In the genomic region with DNA sequence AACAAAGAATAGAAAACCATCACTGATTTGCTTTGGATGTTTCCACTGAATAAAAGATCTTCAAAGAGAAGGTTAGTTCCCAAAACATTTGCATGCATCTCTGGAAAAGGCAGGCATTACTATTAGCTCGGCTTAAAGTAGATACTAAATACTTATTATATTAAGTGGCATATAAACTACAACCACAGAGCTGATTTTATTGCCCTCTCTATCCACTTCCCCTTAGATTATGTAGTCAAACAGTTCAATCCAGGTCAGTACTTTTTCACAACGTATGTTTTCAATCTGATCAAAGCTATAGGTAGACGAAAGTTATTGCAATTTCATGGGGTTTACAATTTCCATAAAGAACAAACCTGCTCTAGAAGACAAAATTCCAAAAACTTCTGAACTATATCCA, we compare ENCODE assay signal across 8 cellular contexts. TPM values are rescaled to one million over a fixed set of nuclear protein-coding genes. Genes with fewer than 3 reads are reported as not detected.
A peak's percentile ranks its signal among the peaks of the same experiment; 100 is the strongest.
DNase-seq lines count a peak whose midpoint lies in the region; ATAC-seq lines count a peak whose summit lies in the region.

No MANE protein-coding gene starts in this region.

- peaks cover 39% of the 10 kb centered on the region for H3K4me1 ChIP-seq in CD4-positive, CD25-positive, alpha-beta regulatory T cell (ENCODE audit: control insufficient read depth, insufficient read depth, low read length, poor library complexity, severe bottlenecking)
- H3K4me1 ChIP-seq in naive thymus-derived CD4-positive, alpha-beta T cell (ENCODE audit: control insufficient read depth in 2 of 2, insufficient read depth in 2 of 2, low read length in 2 of 2), result peaks cover 27 to 35% of the 10 kb centered on the region in 2 donors

- peaks cover 19% of the 10 kb centered on the region for H3K36me3 ChIP-seq in CD4-positive, CD25-positive, alpha-beta regulatory T cell (ENCODE audit: control insufficient read depth, insufficient read depth, low read length)
- H3K36me3 ChIP-seq in naive thymus-derived CD4-positive, alpha-beta T cell (ENCODE audit: control insufficient read depth in 2 of 3, insufficient read depth in 3 of 3, low read length in 3 of 3), result peaks cover 0 to 9% (median 0%) of the 10 kb centered on the region in 3 experiments

- POLR2A ChIA-PET in naive thymus-derived CD4-positive, alpha-beta T cell (lab: Charles Lee), result interaction anchor here (0.7 to 1.1 kb wide), 3 partner anchors 20 to 132 kb away, joined by 3 to 5 read pairs (median 5); no protein-coding TSS in a partner anchor

- no peaks in the 10 kb centered on the region for H3K9me3 ChIP-seq in CD4-positive, CD25-positive, alpha-beta regulatory T cell (ENCODE audit: control insufficient read depth in 2 of 2, low read length in 2 of 2)
- H3K9me3 ChIP-seq in naive thymus-derived CD4-positive, alpha-beta T cell (ENCODE audit: control insufficient read depth in 2 of 3, low read length in 3 of 3), result no peaks in the 10 kb centered on the region

- H3K27ac Mint-ChIP-seq in CD4-positive, CD25-positive, alpha-beta regulatory T cell, result peak overlapping the region; percentile 34 to 86 (median 80)
- H3K27ac Mint-ChIP-seq in naive thymus-derived CD4-positive, alpha-beta T cell, result peak overlapping the region; percentile 83 to 96 (median 89)

- peak overlapping the region; percentile 75 to 99 (median 90) for H3K4me3 Mint-ChIP-seq in CD4-positive, CD25-positive, alpha-beta regulatory T cell
- peak overlapping the region; percentile 90 to 99 (median 94) for H3K4me3 Mint-ChIP-seq in naive thymus-derived CD4-positive, alpha-beta T cell

- no peak for ATAC-seq in CD4-positive, CD25-positive, alpha-beta regulatory T cell (ENCODE audit: low read depth in 2 of 2)
- no peak for ATAC-seq in naive thymus-derived CD4-positive, alpha-beta T cell
- no peak for ATAC-seq in HG02678 (IDR thresholded peaks at IDR 0.05; ENCODE audit: unreplicated experiment)

- peak overlapping the region; percentile 84 for H3K4me3 ChIP-seq in CD4-positive, CD25-positive, alpha-beta regulatory T cell (ENCODE audit: low read depth, low read length)
- H3K4me3 ChIP-seq in naive thymus-derived CD4-positive, alpha-beta T cell (ENCODE audit: low read length), result peak overlapping the region; percentile 71

- DNase-seq in CD4-positive, CD25-positive, alpha-beta regulatory T cell, result peak in 1 of 3 donors; percentile 34
- DNase-seq in M059J (ENCODE audit: low read depth) (peak; percentile 29), caudate nucleus (lab: John Stamatoyannopoulos, UW) (no peak), NCI-H1048 (lab: John Stamatoyannopoulos, UW) (no peak), occipital lobe (lab: John Stamatoyannopoulos, UW) (no peak)
- DNase-seq in naive thymus-derived CD4-positive, alpha-beta T cell, result peak in 3 of 9 donors; percentile 7 to 27 (median 17)
- DNase-seq in stimulated activated CD4-positive, alpha-beta T cell treated with anti-CD3 and anti-CD28 coated beads, Interleukin-2, amount 100 ng/mL, for 48 hours, result no peak

- intact Hi-C loops in naive thymus-derived CD4-positive, alpha-beta T cell (cut with micrococcal nuclease), result loop anchor here (1.0 to 10.0 kb wide), 6 partner anchors 8 to 1105 kb away; a partner anchor contains a TSS

- H3K27ac ChIP-seq in CD4-positive, CD25-positive, alpha-beta regulatory T cell (ENCODE audit: insufficient read depth, low read length, poor library complexity, severe bottlenecking), result peak overlapping the region; percentile 51
- peak overlapping the region; percentile 22 for H3K27ac ChIP-seq in caudate nucleus (ENCODE audit: low read depth, low read length)
- H3K27ac ChIP-seq in naive thymus-derived CD4-positive, alpha-beta T cell (ENCODE audit: low read depth, low read length), result peak overlapping the region; percentile 90

- CTCF ChIA-PET in naive thymus-derived CD4-positive, alpha-beta T cell (lab: Charles Lee), result interaction anchor here (0.7 to 3.0 kb wide), 4 partner anchors 20 to 140 kb away, joined by 3 to 73 read pairs (median 4); a partner anchor contains a TSS

- H3K36me3 Mint-ChIP-seq in CD4-positive, CD25-positive, alpha-beta regulatory T cell, result peaks cover 23% of the 10 kb centered on the region
- peaks cover 0 to 24% (median 17%) of the 10 kb centered on the region in 5 donors for H3K36me3 Mint-ChIP-seq in naive thymus-derived CD4-positive, alpha-beta T cell

- H3K9me3 Mint-ChIP-seq in CD4-positive, CD25-positive, alpha-beta regulatory T cell, result peaks cover 0 to 2% (median 0%) of the 10 kb centered on the region in 7 donors
- H3K9me3 Mint-ChIP-seq in naive thymus-derived CD4-positive, alpha-beta T cell, result peaks cover 0 to 2% (median 0%) of the 10 kb centered on the region in 11 donors

- peaks cover 28 to 59% (median 41%) of the 10 kb centered on the region in 4 donors for H3K4me1 Mint-ChIP-seq in CD4-positive, CD25-positive, alpha-beta regulatory T cell
- peaks cover 32 to 59% (median 50%) of the 10 kb centered on the region in 7 donors for H3K4me1 Mint-ChIP-seq in naive thymus-derived CD4-positive, alpha-beta T cell

- H3K27me3 ChIP-seq in CD4-positive, CD25-positive, alpha-beta regulatory T cell (ENCODE audit: control insufficient read depth, insufficient read depth, low read length), result no peaks in the 10 kb centered on the region
- no peaks in the 10 kb centered on the region for H3K27me3 ChIP-seq in naive thymus-derived CD4-positive, alpha-beta T cell (ENCODE audit: control insufficient read depth in 2 of 2, insufficient read depth in 2 of 2, low read length in 2 of 2)

- H3K27me3 Mint-ChIP-seq in CD4-positive, CD25-positive, alpha-beta regulatory T cell, result no peaks in the 10 kb centered on the region
- no peaks in the 10 kb centered on the region for H3K27me3 Mint-ChIP-seq in naive thymus-derived CD4-positive, alpha-beta T cell

RNA-seq across cellular contexts. Expression of a gene that starts 1.3 kb away (rescaled TPM):
- 13.1 TPM for total RNA-seq in CD4-positive, CD25-positive, alpha-beta regulatory T cell
- polyA plus RNA-seq in CD4-positive, CD25-positive, alpha-beta regulatory T cell, result 1 to 10 TPM; 6.4 to 8.0 (median 7.3) TPM
- 27.4 and 33.2 TPM in 2 replicates for total RNA-seq in M059J (2014; rRNA removed; shearing (Covaris generic))
- total RNA-seq in naive thymus-derived CD4-positive, alpha-beta T cell, result 10 to 100 TPM; 18.0 to 39.8 (median 31.9) TPM
- 10 to 100 TPM; 17.9 to 29.6 TPM for polyA plus RNA-seq in naive thymus-derived CD4-positive, alpha-beta T cell
- total RNA-seq in occipital lobe, result 11.5 TPM

RNA-seq across cellular contexts. Expression of a gene that starts 54.8 kb away (rescaled TPM):
- total RNA-seq in CD4-positive, CD25-positive, alpha-beta regulatory T cell, result 13.6 TPM
- 1 to 10 TPM; 2.6 to 5.1 (median 4.1) TPM for polyA plus RNA-seq in CD4-positive, CD25-positive, alpha-beta regulatory T cell
- 7.8 and 10.5 TPM in 2 replicates for total RNA-seq in M059J (2014; rRNA removed; shearing (Covaris generic))
- 10 to 100 TPM in 1 of 5 experiments, 1 to 10 TPM in 4; 3.0 to 11.9 (median 3.1) TPM for total RNA-seq in naive thymus-derived CD4-positive, alpha-beta T cell
- polyA plus RNA-seq in naive thymus-derived CD4-positive, alpha-beta T cell, result 1 to 10 TPM; 1.2 to 3.0 TPM
- 3.7 TPM for total RNA-seq in occipital lobe

Comparison
In these comparisons a context has a peak if more than half of its experiments do, and no peak if none do; other contexts are left out.
1. H3K27ac ChIP-seq: peak in every context shown above with its lines; median percentile 90 in naive thymus-derived CD4-positive, alpha-beta T cell; 51 in CD4-positive, CD25-positive, alpha-beta regulatory T cell; 22 in caudate nucleus.